In the genomic region with DNA sequence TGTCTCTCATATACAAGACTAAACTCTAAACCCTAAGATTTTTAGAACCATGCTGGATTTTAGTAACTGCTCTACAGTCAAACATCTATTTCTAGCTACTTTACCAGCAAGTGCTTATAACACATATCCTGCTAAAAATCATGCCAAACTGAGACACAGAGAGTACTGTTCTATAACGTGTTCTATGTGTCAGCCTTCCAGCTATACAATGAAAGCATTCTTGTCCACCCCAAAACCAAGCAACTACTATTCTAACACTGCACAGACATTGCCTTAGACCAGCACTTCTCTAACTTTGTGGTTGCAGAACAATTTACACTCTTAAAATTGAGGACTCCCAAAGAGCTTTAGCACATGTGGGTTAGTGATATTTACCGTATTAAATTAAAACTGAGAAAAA, we compare ENCODE assay signal across 2 cellular contexts.
TF ChIP-seq lines count a peak whose summit lies in the region.

No MANE protein-coding gene starts in this region.

TF ChIP-seq in HepG2, 621 proteins besides CTCF, POLR2A, EP300 and RAD21 (continued from another document):
- TF ChIP-seq, protein P1, sequence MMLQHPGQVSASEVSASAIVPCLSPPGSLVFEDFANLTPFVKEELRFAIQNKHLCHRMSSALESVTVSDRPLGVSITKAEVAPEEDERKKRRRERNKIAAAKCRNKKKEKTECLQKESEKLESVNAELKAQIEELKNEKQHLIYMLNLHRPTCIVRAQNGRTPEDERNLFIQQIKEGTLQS (CRISPR knock-in tag; IDR thresholded peaks at IDR 0.05) = no peak
- no peak for TF ChIP-seq ZNF776 (CRISPR knock-in tag; IDR thresholded peaks at IDR 0.05)
- TF ChIP-seq IKZF5 (CRISPR knock-in tag; IDR thresholded peaks at IDR 0.05) = no peak
- no peak for TF ChIP-seq ZNF503 (CRISPR knock-in tag; IDR thresholded peaks at IDR 0.05)
- no peak for TF ChIP-seq ZNF644 (CRISPR knock-in tag; IDR thresholded peaks at IDR 0.05; ENCODE audit: low read depth)
- TF ChIP-seq, protein P2, sequence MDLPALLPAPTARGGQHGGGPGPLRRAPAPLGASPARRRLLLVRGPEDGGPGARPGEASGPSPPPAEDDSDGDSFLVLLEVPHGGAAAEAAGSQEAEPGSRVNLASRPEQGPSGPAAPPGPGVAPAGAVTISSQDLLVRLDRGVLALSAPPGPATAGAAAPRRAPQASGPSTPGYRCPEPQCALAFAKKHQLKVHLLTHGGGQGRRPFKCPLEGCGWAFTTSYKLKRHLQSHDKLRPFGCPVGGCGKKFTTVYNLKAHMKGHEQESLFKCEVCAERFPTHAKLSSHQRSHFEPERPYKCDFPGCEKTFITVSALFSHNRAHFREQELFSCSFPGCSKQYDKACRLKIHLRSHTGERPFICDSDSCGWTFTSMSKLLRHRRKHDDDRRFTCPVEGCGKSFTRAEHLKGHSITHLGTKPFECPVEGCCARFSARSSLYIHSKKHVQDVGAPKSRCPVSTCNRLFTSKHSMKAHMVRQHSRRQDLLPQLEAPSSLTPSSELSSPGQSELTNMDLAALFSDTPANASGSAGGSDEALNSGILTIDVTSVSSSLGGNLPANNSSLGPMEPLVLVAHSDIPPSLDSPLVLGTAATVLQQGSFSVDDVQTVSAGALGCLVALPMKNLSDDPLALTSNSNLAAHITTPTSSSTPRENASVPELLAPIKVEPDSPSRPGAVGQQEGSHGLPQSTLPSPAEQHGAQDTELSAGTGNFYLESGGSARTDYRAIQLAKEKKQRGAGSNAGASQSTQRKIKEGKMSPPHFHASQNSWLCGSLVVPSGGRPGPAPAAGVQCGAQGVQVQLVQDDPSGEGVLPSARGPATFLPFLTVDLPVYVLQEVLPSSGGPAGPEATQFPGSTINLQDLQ (CRISPR knock-in tag; IDR thresholded peaks at IDR 0.05) = no peak
- no peak for TF ChIP-seq ZNF512 (CRISPR knock-in tag; IDR thresholded peaks at IDR 0.05)
- no peak for TF ChIP-seq SMARCE1 (IDR thresholded peaks at IDR 0.05; ENCODE audit: borderline replicate concordance)
- no peak for TF ChIP-seq ZNF331 (CRISPR knock-in tag; IDR thresholded peaks at IDR 0.05)
- no peak for TF ChIP-seq ELK4 (CRISPR knock-in tag; IDR thresholded peaks at IDR 0.05; ENCODE audit: borderline replicate concordance)
- TF ChIP-seq ZNF17 (CRISPR knock-in tag; IDR thresholded peaks at IDR 0.05) = no peak
- no peak for TF ChIP-seq JARID2 (CRISPR knock-in tag; IDR thresholded peaks at IDR 0.05; ENCODE audit: insufficient replicate concordance)

TF ChIP-seq in neural cell, 6 proteins besides CTCF, POLR2A, EP300 and RAD21 (continued from another document):
- TF ChIP-seq REST (IDR thresholded peaks at IDR 0.05; ENCODE audit: borderline replicate concordance) = no peak
- TF ChIP-seq SMC3 (conservative IDR thresholded peaks at IDR 0.05; ENCODE audit: poor library complexity) = no peak
- no peak for TF ChIP-seq TAF1 (IDR thresholded peaks at IDR 0.05; ENCODE audit: low read depth)
- no peak for TF ChIP-seq EZH2 (IDR thresholded peaks at IDR 0.05; ENCODE audit: borderline replicate concordance, insufficient read depth, low read length, poor library complexity, severe bottlenecking)
